12 cellular contexts compared by ENCODE assay signal in genomic region chr2:234245945-234246344, GRCh38.
DNase-seq lines count a peak whose midpoint lies in the region; ATAC-seq and TF ChIP-seq lines count a peak whose summit lies in the region.
"Had no signal": no experiment of that assay in that cellular context is flagged by ENCODE, and none has a peak within 500 bp of the region (broad histone marks: within the 10 kb centered on the region; RNA-seq: fewer than 3 reads in every experiment).

No MANE protein-coding gene starts in this region.

- no peaks in the 10 kb centered on the region for H3K36me3 Mint-ChIP-seq in HFFc6 (ENCODE audit: low read depth)

- no peaks in the 10 kb centered on the region for H3K9me3 Mint-ChIP-seq in HFFc6
- H3K9me3 Mint-ChIP-seq: activated naive CD4-positive, alpha-beta T cell treated with anti-CD3 and anti-CD28 coated beads for 36 hours had no signal

- peak overlapping the region; percentile 29 for H3K27ac Mint-ChIP-seq in HFFc6
- H3K27ac Mint-ChIP-seq: activated CD4-positive, alpha-beta T cell treated with anti-CD3 and anti-CD28 coated beads, Interleukin-2, amount 10 ng/mL, durations not matched to agents 7 days and 5 days; activated naive CD4-positive, alpha-beta T cell treated with anti-CD3 and anti-CD28 coated beads for 36 hours had no signal

- ATAC-seq in HG02642 (IDR thresholded peaks at IDR 0.05; ENCODE audit: poor library complexity, unreplicated experiment) = no peak

- peak overlapping the region; percentile 40 for H3K4me3 Mint-ChIP-seq in HFFc6
- H3K4me3 Mint-ChIP-seq: activated CD4-positive, alpha-beta T cell treated with anti-CD3 and anti-CD28 coated beads, Interleukin-2, amount 10 ng/mL, durations not matched to agents 7 days and 5 days; activated naive CD4-positive, alpha-beta T cell treated with anti-CD3 and anti-CD28 coated beads for 36 hours; neural crest cell had no signal

- TF ChIP-seq CTCF in HFFc6 (IDR thresholded peaks at IDR 0.05) = no peak

- H3K27me3 Mint-ChIP-seq in HFFc6 (ENCODE audit: insufficient read depth) = no peaks in the 10 kb centered on the region; the same call in 1 of the 2 replicates
- H3K27me3 Mint-ChIP-seq: activated CD4-positive, alpha-beta T cell treated with anti-CD3 and anti-CD28 coated beads, Interleukin-2, amount 10 ng/mL, durations not matched to agents 7 days and 5 days had no signal

- H3K4me1 Mint-ChIP-seq in HFFc6 (ENCODE audit: low read depth) = peaks cover 89% of the 10 kb centered on the region

- DNase-seq in 8988T = peak; percentile 54
- peak; percentile 73 for DNase-seq in HFFc6
- DNase-seq in amniotic epithelial cell (ENCODE audit: low read depth) = peak; percentile 58
- peak; percentile 98 for DNase-seq in glomerular visceral epithelial cell (ENCODE audit: extremely low spot score)
- no peak for DNase-seq in stimulated activated naive CD4-positive, alpha-beta T cell treated with Interleukin-2 at 50 U/mL for 16 hours (lab: John Stamatoyannopoulos, UW)
- DNase-seq in NCI-H1694 treated with DMSO at 0.1 percent for 48 hours (lab: John Stamatoyannopoulos, UW) = no peak
- no peak for DNase-seq in NCI-H446 treated with DMSO at 0.1 percent for 48 hours (lab: John Stamatoyannopoulos, UW)
- DNase-seq: activated CD4-positive, alpha-beta T cell treated with anti-CD3 and anti-CD28 coated beads, Interleukin-2, amount 10 ng/mL, durations not matched to agents 7 days and 5 days; activated naive CD4-positive, alpha-beta T cell treated with anti-CD3 and anti-CD28 coated beads for 36 hours; stimulated activated CD4-positive, alpha-beta T cell treated with anti-CD3 and anti-CD28 coated beads, Interleukin-2, amount 100 ng/mL, for 48 hours had no signal

Comparison
In these comparisons a context has a peak if more than half of its experiments do, and no peak if none do; other contexts are left out.
1. DNase-seq: peak in 8988T (single experiment), HFFc6 (single experiment), amniotic epithelial cell (single experiment) and glomerular visceral epithelial cell (single experiment); none in stimulated activated naive CD4-positive, alpha-beta T cell treated with Interleukin-2 at 50 U/mL for 16 hours (single experiment), NCI-H1694 treated with DMSO at 0.1 percent for 48 hours (single experiment) and NCI-H446 treated with DMSO at 0.1 percent for 48 hours (single experiment).